In genomic region chr10:78458983-78459638, GRCh38 we compare ENCODE assay signal across 1 cellular context.
TF ChIP-seq lines count a peak whose summit lies in the region.

No MANE protein-coding gene starts in this region.

TF ChIP-seq in HepG2, 621 proteins besides CTCF, POLR2A, EP300 and RAD21 (continued from another document and continues in another):
- no peak for TF ChIP-seq GRHL1 (CRISPR knock-in tag; conservative IDR thresholded peaks at IDR 0.05)
- no peak for TF ChIP-seq TBP (CRISPR knock-in tag; IDR thresholded peaks at IDR 0.05)
- no peak for TF ChIP-seq PLRG1 (conservative IDR thresholded peaks at IDR 0.05)
- no peak for TF ChIP-seq ZNF879 (CRISPR knock-in tag; IDR thresholded peaks at IDR 0.05)
- TF ChIP-seq ZFP36L2 (CRISPR knock-in tag; IDR thresholded peaks at IDR 0.05), result no peak
- TF ChIP-seq ZSCAN30 (CRISPR knock-in tag; IDR thresholded peaks at IDR 0.05), result no peak
- TF ChIP-seq ZNF589 (CRISPR knock-in tag; conservative IDR thresholded peaks at IDR 0.05), result 0 out of 2 replicates have a peak, but pooled peaks have one; percentile 31
- TF ChIP-seq ZSCAN22 (CRISPR knock-in tag; IDR thresholded peaks at IDR 0.05), result no peak
- TF ChIP-seq KIAA2018 (CRISPR knock-in tag; IDR thresholded peaks at IDR 0.05; ENCODE audit: borderline replicate concordance), result no peak
- TF ChIP-seq ZFP37 (CRISPR knock-in tag; IDR thresholded peaks at IDR 0.05; ENCODE audit: borderline replicate concordance), result no peak
- no peak for TF ChIP-seq USF2 (IDR thresholded peaks at IDR 0.05; ENCODE audit: low read depth, low read length)
- TF ChIP-seq USF2 (CRISPR knock-in tag; IDR thresholded peaks at IDR 0.05; ENCODE audit: borderline replicate concordance), result no peak
- TF ChIP-seq ARNT (IDR thresholded peaks at IDR 0.05), result no peak
- TF ChIP-seq GABPB1 (CRISPR knock-in tag; IDR thresholded peaks at IDR 0.05), result peak; percentile 17; the same call in 1 of the 2 replicates
- TF ChIP-seq ATF5 (CRISPR knock-in tag; IDR thresholded peaks at IDR 0.05; ENCODE audit: low read depth), result no peak
- TF ChIP-seq NFIB (CRISPR knock-in tag; IDR thresholded peaks at IDR 0.05; ENCODE audit: borderline replicate concordance), result no peak
- TF ChIP-seq ZNF513 (CRISPR knock-in tag; conservative IDR thresholded peaks at IDR 0.05), result no peak
- TF ChIP-seq IRX3 (CRISPR knock-in tag; IDR thresholded peaks at IDR 0.05; ENCODE audit: borderline replicate concordance, low read depth), result no peak
- peak; percentile 87 for TF ChIP-seq SKIL (CRISPR knock-in tag; IDR thresholded peaks at IDR 0.05; ENCODE audit: borderline replicate concordance)
- TF ChIP-seq ZGPAT (CRISPR knock-in tag; IDR thresholded peaks at IDR 0.05), result peak; percentile 98
- TF ChIP-seq NONO (IDR thresholded peaks at IDR 0.05), result no peak
- peak; percentile 88 for TF ChIP-seq NONO (CRISPR knock-in tag; conservative IDR thresholded peaks at IDR 0.05)
- no peak for TF ChIP-seq PHB2 (IDR thresholded peaks at IDR 0.05; ENCODE audit: partially characterized antibody)
- TF ChIP-seq ZNF639 (CRISPR knock-in tag; conservative IDR thresholded peaks at IDR 0.05), result 0 out of 2 replicates have a peak, but pooled peaks have one; percentile 54
- no peak for TF ChIP-seq HIVEP1 (CRISPR knock-in tag; IDR thresholded peaks at IDR 0.05)
- TF ChIP-seq NFE2 (CRISPR knock-in tag; IDR thresholded peaks at IDR 0.05), result no peak
- TF ChIP-seq IKZF4 (CRISPR knock-in tag; IDR thresholded peaks at IDR 0.05; ENCODE audit: borderline replicate concordance, low read depth, not compliant biosample characterization), result no peak
- no peak for TF ChIP-seq REXO4 (CRISPR knock-in tag; IDR thresholded peaks at IDR 0.05; ENCODE audit: borderline replicate concordance)
- TF ChIP-seq CHD2 (IDR thresholded peaks at IDR 0.05; ENCODE audit: low read depth, low read length), result 0 out of 2 replicates have a peak, but pooled peaks have one; percentile 31
- peak; percentile 83 for TF ChIP-seq TGIF2 (CRISPR knock-in tag; IDR thresholded peaks at IDR 0.05)
- peak; percentile 98 for TF ChIP-seq ZNF614 (CRISPR knock-in tag; IDR thresholded peaks at IDR 0.05; ENCODE audit: borderline replicate concordance)
- peak; percentile 97 for TF ChIP-seq MED8 (CRISPR knock-in tag; IDR thresholded peaks at IDR 0.05; ENCODE audit: insufficient replicate concordance)
- no peak for TF ChIP-seq ZNF138 (CRISPR knock-in tag; IDR thresholded peaks at IDR 0.05; ENCODE audit: low read depth)
- no peak for TF ChIP-seq NR3C1 (CRISPR knock-in tag; IDR thresholded peaks at IDR 0.05)
- TF ChIP-seq ZFYVE20 (CRISPR knock-in tag; IDR thresholded peaks at IDR 0.05; ENCODE audit: borderline replicate concordance, low read depth), result no peak
- TF ChIP-seq ZNF275 (CRISPR knock-in tag; IDR thresholded peaks at IDR 0.05; ENCODE audit: borderline replicate concordance), result peak; percentile 67; the same call in 1 of the 2 replicates
- TF ChIP-seq TFE3 (CRISPR knock-in tag; IDR thresholded peaks at IDR 0.05), result peak; percentile 94
